1 cellular context compared by ENCODE assay signal in genomic region chr17:72651988-72652387, GRCh38.
TF ChIP-seq lines count a peak whose summit lies in the region.

No MANE protein-coding gene starts in this region.

TF ChIP-seq in K562, 482 proteins besides CTCF, POLR2A, EP300 and RAD21 (continued from another document):
- TF ChIP-seq ZBTB40 (IDR thresholded peaks at IDR 0.05) = peak; percentile 65; the same call in 1 of the 2 replicates
- TF ChIP-seq ZBTB40 (CRISPR knock-in tag; IDR thresholded peaks at IDR 0.05) = no peak
- no peak for TF ChIP-seq MCM2 (IDR thresholded peaks at IDR 0.05; ENCODE audit: low read depth)
- TF ChIP-seq YY1 (IDR thresholded peaks at IDR 0.05; ENCODE audit: borderline replicate concordance in 1 of 3, control insufficient read depth in 1 of 3, extremely low read depth in 1 of 3, insufficient read depth in 3 of 3, insufficient read length in 1 of 3, insufficient replicate concordance in 2 of 3, low read depth in 1 of 3, low read length in 2 of 3) = no peak
- no peak for TF ChIP-seq TCF7L2 (IDR thresholded peaks at IDR 0.05; ENCODE audit: low read depth, low read length)
- no peak for TF ChIP-seq SMAD2 (IDR thresholded peaks at IDR 0.05; ENCODE audit: low read depth, low read length)
- no peak for TF ChIP-seq SREBF2 (CRISPR knock-in tag; IDR thresholded peaks at IDR 0.05)
- TF ChIP-seq ETV6 (IDR thresholded peaks at IDR 0.05; ENCODE audit: borderline replicate concordance in 1 of 2, low read depth in 2 of 2, low read length in 1 of 2) = no peak
- TF ChIP-seq ETV6 (CRISPR knock-in tag; IDR thresholded peaks at IDR 0.05; ENCODE audit: borderline replicate concordance) = no peak
